In genomic region chr11:92738281-92738680, GRCh38 we compare ENCODE assay signal across 26 cellular contexts.
"Had no signal": no experiment of that assay in that cellular context is flagged by ENCODE, and none has a peak within 500 bp of the region (broad histone marks: within the 10 kb centered on the region; RNA-seq: fewer than 3 reads in every experiment).

No MANE protein-coding gene starts in this region.

- H3K4me1 ChIP-seq: adrenal gland, Peyer's patch, SJCRH30 had no signal

- H3K9ac ChIP-seq: SK-N-SH had no signal

- H3K4me1 Mint-ChIP-seq: activated CD4-positive, alpha-beta T cell treated with anti-CD3 and anti-CD28 coated beads for 36 hours; activated naive CD8-positive, alpha-beta T cell treated with anti-CD3 and anti-CD28 coated beads, Interleukin-2, amount 10 ng/mL, durations not matched to agents 7 days and 5 days had no signal

- H3K4me3 Mint-ChIP-seq: activated CD4-positive, alpha-beta T cell treated with anti-CD3 and anti-CD28 coated beads for 36 hours; activated CD8-positive, alpha-beta T cell treated with anti-CD3 and anti-CD28 coated beads for 36 hours; activated naive CD8-positive, alpha-beta T cell treated with anti-CD3 and anti-CD28 coated beads, Interleukin-2, amount 10 ng/mL, durations not matched to agents 7 days and 5 days had no signal

- H3K4me2 ChIP-seq: SK-N-SH had no signal

- H3K9me3 Mint-ChIP-seq: activated CD8-positive, alpha-beta T cell treated with anti-CD3 and anti-CD28 coated beads for 36 hours; activated naive CD8-positive, alpha-beta T cell treated with anti-CD3 and anti-CD28 coated beads, Interleukin-2, amount 10 ng/mL, durations not matched to agents 7 days and 5 days had no signal

- H3K27ac ChIP-seq: adrenal gland, Peyer's patch, RWPE1, SJCRH30, WERI-Rb-1 had no signal

- H3K27me3 Mint-ChIP-seq: activated CD4-positive, alpha-beta T cell treated with anti-CD3 and anti-CD28 coated beads for 36 hours; activated CD8-positive, alpha-beta T cell treated with anti-CD3 and anti-CD28 coated beads for 36 hours; activated naive CD8-positive, alpha-beta T cell treated with anti-CD3 and anti-CD28 coated beads, Interleukin-2, amount 10 ng/mL, durations not matched to agents 7 days and 5 days had no signal

- H3K27me3 ChIP-seq: adrenal gland, Peyer's patch, SJCRH30 had no signal

- H3K36me3 Mint-ChIP-seq: activated naive CD8-positive, alpha-beta T cell treated with anti-CD3 and anti-CD28 coated beads, Interleukin-2, amount 10 ng/mL, durations not matched to agents 7 days and 5 days had no signal

- H3K4me3 ChIP-seq: adrenal gland, K562, Peyer's patch, SJCRH30 had no signal

- H3K36me3 ChIP-seq: adrenal gland, Peyer's patch, SJCRH30, WERI-Rb-1 had no signal

- DNase-seq: activated CD4-positive, alpha-beta T cell treated with anti-CD3 and anti-CD28 coated beads for 36 hours; activated CD4-positive, alpha-beta T cell treated with anti-CD3 and anti-CD28 coated beads, Interleukin-2, amount 50 U/mL, for 1 hour; activated CD8-positive, alpha-beta memory T cell treated with anti-CD3 and anti-CD28 coated beads, Interleukin-2, amount 50 U/mL, for 4 hours; activated CD8-positive, alpha-beta T cell treated with anti-CD3 and anti-CD28 coated beads for 36 hours; activated naive CD4-positive, alpha-beta T cell treated with anti-CD3 and anti-CD28 coated beads, Interleukin-2, amount 50 U/mL, for 16 hours; activated naive CD8-positive, alpha-beta T cell treated with anti-CD3 and anti-CD28 coated beads, Interleukin-2, amount 10 ng/mL, durations not matched to agents 7 days and 5 days; anterior cingulate cortex; central memory CD4-positive, alpha-beta T cell; Karpas-422; MM.1S; NCI-H1105; NCI-H1436; NCI-H187; NCI-H2081; NCI-H2171; NCI-H2227 treated with DMSO at 0.1 percent for 48 hours; NCI-H526; Peyer's patch; Right ventricle myocardium superior; SJCRH30; SK-N-SH; T-helper 1 cell had no signal

- H3K27ac Mint-ChIP-seq: activated CD4-positive, alpha-beta T cell treated with anti-CD3 and anti-CD28 coated beads for 36 hours; activated CD8-positive, alpha-beta T cell treated with anti-CD3 and anti-CD28 coated beads for 36 hours; activated naive CD8-positive, alpha-beta T cell treated with anti-CD3 and anti-CD28 coated beads, Interleukin-2, amount 10 ng/mL, durations not matched to agents 7 days and 5 days had no signal

- H3K9me3 ChIP-seq: adrenal gland, Peyer's patch, SJCRH30, SK-N-SH had no signal
